ENCODE assay signal across 10 cellular contexts in genomic region chr18:29154758-29155725, GRCh38.
DNase-seq lines count a peak whose midpoint lies in the region.
"Had no signal": no experiment of that assay in that cellular context is flagged by ENCODE, and none has a peak within 500 bp of the region (broad histone marks: within the 10 kb centered on the region; RNA-seq: fewer than 3 reads in every experiment).

No MANE protein-coding gene starts in this region.

- DNase-seq in EH (ENCODE audit: low read depth) (peak; percentile 92), NCI-H2171 (lab: John Stamatoyannopoulos, UW) (peak; percentile 69), dedifferentiated amniotic fluid mesenchymal stem cell (ENCODE audit: extremely low spot score) (peak; percentile 40), non-pigmented ciliary epithelial cell (ENCODE audit: low read depth) (peak; percentile 72), SHP77 (lab: John Stamatoyannopoulos, UW) (no peak), KG1 (lab: John Stamatoyannopoulos, UW) (no peak), HUDEP-2 (lab: John Stamatoyannopoulos, UW; ENCODE audit: unreplicated experiment in 76 of 76) (no peak)
- no peak for DNase-seq in activated CD8-positive, alpha-beta memory T cell treated with anti-CD3 and anti-CD28 coated beads, Interleukin-2, amount 50 U/mL, for 4 hours
- DNase-seq: activated T-cell treated with anti-CD3 and anti-CD28 coated beads, Interleukin-2, amount 50 U/mL, for 48 hours; right lobe of liver had no signal

Comparison
In these comparisons a context has a peak if more than half of its experiments do, and no peak if none do; other contexts are left out.
1. DNase-seq: peak in EH (single experiment), NCI-H2171 (single experiment), dedifferentiated amniotic fluid mesenchymal stem cell (single experiment) and non-pigmented ciliary epithelial cell (single experiment); none in SHP77 (0 of 2), KG1 (single experiment), HUDEP-2 (0 of 76) and activated CD8-positive, alpha-beta memory T cell treated with anti-CD3 and anti-CD28 coated beads, Interleukin-2, amount 50 U/mL, for 4 hours (single experiment).